In the genomic region with DNA sequence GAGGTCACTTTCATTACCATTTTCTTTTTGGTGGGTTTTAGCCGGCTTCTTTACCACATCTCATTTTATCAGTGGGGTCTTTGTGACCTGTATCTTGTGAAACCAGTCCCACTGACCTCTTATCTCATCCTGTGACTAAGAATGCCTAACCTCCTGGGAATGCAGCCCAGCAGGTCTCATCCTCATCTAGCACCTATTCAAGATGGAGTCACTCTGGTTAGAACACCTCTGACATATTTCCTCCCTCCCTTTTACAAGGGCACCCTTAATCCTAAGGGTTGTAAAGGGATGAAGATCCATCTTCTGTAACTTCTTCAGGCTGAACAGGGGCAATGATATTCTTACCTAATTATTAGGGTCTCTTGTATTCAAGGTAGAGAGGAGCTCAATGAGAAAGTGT, we compare ENCODE assay signal across 25 cellular contexts.
DNase-seq lines count a peak whose midpoint lies in the region; ATAC-seq, FAIRE-seq and TF ChIP-seq lines count a peak whose summit lies in the region.
"Had no signal": no experiment of that assay in that cellular context is flagged by ENCODE, and none has a peak within 500 bp of the region (broad histone marks: within the 10 kb centered on the region; RNA-seq: fewer than 3 reads in every experiment).

No MANE protein-coding gene starts in this region.

- POLR2A ChIA-PET in activated CD4-positive, alpha-beta T cell treated with anti-CD3 and anti-CD28 coated beads, Interleukin-2, amount 10 ng/mL, durations not matched to agents 7 days and 5 days (lab: Charles Lee), result no interaction called here

- no peak for DNase-seq in CD4-positive, CD25-positive, alpha-beta regulatory T cell
- DNase-seq in Karpas-422 (peak; percentile 25), endodermal cell (no peak), keratinocyte (ENCODE audit: low read depth, low spot score) (no peak), NCI-H345 treated with DMSO at 0.1 percent for 48 hours (lab: John Stamatoyannopoulos, UW; ENCODE audit: unreplicated experiment) (no peak)
- DNase-seq in activated CD4-positive, alpha-beta T cell treated with anti-CD3 and anti-CD28 coated beads for 48 hours, result no peak
- DNase-seq in activated CD4-positive, alpha-beta T cell treated with anti-CD3 and anti-CD28 coated beads, Interleukin-2, amount 10 ng/mL, durations not matched to agents 7 days and 5 days, result no peak
- DNase-seq: Calu3; CD4-positive, alpha-beta T cell; CD8-positive, alpha-beta memory T cell; DMS53; DMS79 treated with DMSO at 0.1 percent for 48 hours; GM23248; H7; HCEC 1CT had no signal

- TF ChIP-seq CTCF in endodermal cell (conservative IDR thresholded peaks at IDR 0.05) (no peak), keratinocyte (optimal IDR thresholded peaks at IDR 0.05 in 1 of 3, IDR thresholded peaks at IDR 0.05 in 1 of 3, conservative IDR thresholded peaks at IDR 0.05 in 1 of 3; ENCODE audit: extremely low read depth in 1 of 3, insufficient read depth in 2 of 3, low read length in 3 of 3) (no peak)

- CTCF ChIA-PET in activated CD4-positive, alpha-beta T cell treated with anti-CD3 and anti-CD28 coated beads, Interleukin-2, amount 10 ng/mL, durations not matched to agents 7 days and 5 days (lab: Charles Lee), result interaction anchor here (0.6 kb wide), 1 partner anchor 275 kb away, joined by 4 read pairs; no protein-coding TSS in a partner anchor

- H3K4me2 ChIP-seq in Karpas-422 (ENCODE audit: low read depth, low read length, poor library complexity, severe bottlenecking) (no peak overlapping the region), keratinocyte (ENCODE audit: control insufficient read depth, extremely low read depth, insufficient read depth, low read depth, low read length) (no peak overlapping the region)
- H3K4me2 ChIP-seq: BLaER1 had no signal

- no peaks in the 10 kb centered on the region for H3K27me3 ChIP-seq in CD4-positive, CD25-positive, alpha-beta regulatory T cell (ENCODE audit: control insufficient read depth, insufficient read depth, low read length)
- no peaks in the 10 kb centered on the region for H3K27me3 ChIP-seq in Karpas-422 (ENCODE audit: low read length)
- no peaks in the 10 kb centered on the region for H3K27me3 ChIP-seq in endodermal cell (ENCODE audit: control insufficient read depth, insufficient read depth, low read length, poor library complexity, severe bottlenecking)
- H3K27me3 ChIP-seq in keratinocyte (ENCODE audit: control insufficient read depth, extremely low read depth, insufficient read depth, low read length), result no peaks in the 10 kb centered on the region
- H3K27me3 ChIP-seq: BLaER1 had no signal

- H3K27ac Mint-ChIP-seq in CD4-positive, CD25-positive, alpha-beta regulatory T cell, result peak overlapping the region in 2 of 3 donors; percentile 29 to 52
- H3K27ac Mint-ChIP-seq in endodermal cell, result no peak overlapping the region
- no peak overlapping the region for H3K27ac Mint-ChIP-seq in activated CD4-positive, alpha-beta T cell treated with anti-CD3 and anti-CD28 coated beads, Interleukin-2, amount 10 ng/mL, durations not matched to agents 7 days and 5 days
- H3K27ac Mint-ChIP-seq: B cell; CD4-positive, alpha-beta T cell; CD8-positive, alpha-beta memory T cell had no signal

- H3K27me3 Mint-ChIP-seq in CD4-positive, CD25-positive, alpha-beta regulatory T cell, result no peaks in the 10 kb centered on the region
- H3K27me3 Mint-ChIP-seq in endodermal cell (ENCODE audit: insufficient read depth), result no peaks in the 10 kb centered on the region
- H3K27me3 Mint-ChIP-seq in activated CD4-positive, alpha-beta T cell treated with anti-CD3 and anti-CD28 coated beads, Interleukin-2, amount 10 ng/mL, durations not matched to agents 7 days and 5 days, result no peaks in the 10 kb centered on the region
- H3K27me3 Mint-ChIP-seq: B cell; CD4-positive, alpha-beta T cell; CD8-positive, alpha-beta memory T cell had no signal

- no peaks in the 10 kb centered on the region for H3K4me1 ChIP-seq in CD4-positive, CD25-positive, alpha-beta regulatory T cell (ENCODE audit: control insufficient read depth, insufficient read depth, low read length, poor library complexity, severe bottlenecking)
- H3K4me1 ChIP-seq in Karpas-422 (ENCODE audit: low read length) (peaks cover 13% of the 10 kb centered on the region), endodermal cell (ENCODE audit: control insufficient read depth, insufficient read depth, low read length) (peaks cover 14% of the 10 kb centered on the region), keratinocyte (ENCODE audit: control insufficient read depth, extremely low read depth, insufficient read depth, low read length) (peaks cover 61% of the 10 kb centered on the region)
- H3K4me1 ChIP-seq: BLaER1 had no signal

- H3K36me3 Mint-ChIP-seq in CD4-positive, CD25-positive, alpha-beta regulatory T cell, result peaks cover 26% of the 10 kb centered on the region
- H3K36me3 Mint-ChIP-seq in endodermal cell (ENCODE audit: low read depth), result peaks cover 18% of the 10 kb centered on the region
- H3K36me3 Mint-ChIP-seq in activated CD4-positive, alpha-beta T cell treated with anti-CD3 and anti-CD28 coated beads, Interleukin-2, amount 10 ng/mL, durations not matched to agents 7 days and 5 days (ENCODE audit: low read depth), result peaks cover 18% of the 10 kb centered on the region

- no peak overlapping the region for H3K27ac ChIP-seq in CD4-positive, CD25-positive, alpha-beta regulatory T cell (ENCODE audit: insufficient read depth, low read length, poor library complexity, severe bottlenecking)
- H3K27ac ChIP-seq in Karpas-422 (ENCODE audit: low read length) (no peak overlapping the region), endodermal cell (ENCODE audit: low read depth, low read length) (no peak overlapping the region), keratinocyte (ENCODE audit: control insufficient read depth, insufficient read depth, low read length) (peak overlapping the region; percentile 6)
- H3K27ac ChIP-seq: 22Rv1, BLaER1, C4-2B, GM23248 had no signal

- no peaks in the 10 kb centered on the region for H4K20me1 ChIP-seq in Karpas-422 (ENCODE audit: insufficient read depth, low read depth, low read length)
- no peaks in the 10 kb centered on the region for H4K20me1 ChIP-seq in keratinocyte (ENCODE audit: control insufficient read depth, extremely low read depth, insufficient read depth, low read length)
- H4K20me1 ChIP-seq: BLaER1 had no signal

- H3K36me3 ChIP-seq in CD4-positive, CD25-positive, alpha-beta regulatory T cell (ENCODE audit: control insufficient read depth, insufficient read depth, low read length), result no peaks in the 10 kb centered on the region
- H3K36me3 ChIP-seq in Karpas-422 (ENCODE audit: insufficient read depth, low read length), result no peaks in the 10 kb centered on the region
- no peaks in the 10 kb centered on the region for H3K36me3 ChIP-seq in endodermal cell (ENCODE audit: control insufficient read depth, insufficient read depth, low read length)
- no peaks in the 10 kb centered on the region for H3K36me3 ChIP-seq in keratinocyte (ENCODE audit: control insufficient read depth in 2 of 2, extremely low read depth in 1 of 2, insufficient read depth in 2 of 2, low read length in 2 of 2)

- no peak overlapping the region for H3K4me3 Mint-ChIP-seq in CD4-positive, CD25-positive, alpha-beta regulatory T cell
- H3K4me3 Mint-ChIP-seq in endodermal cell, result no peak overlapping the region
- H3K4me3 Mint-ChIP-seq in activated CD4-positive, alpha-beta T cell treated with anti-CD3 and anti-CD28 coated beads, Interleukin-2, amount 10 ng/mL, durations not matched to agents 7 days and 5 days, result no peak overlapping the region
- H3K4me3 Mint-ChIP-seq: B cell; CD4-positive, alpha-beta T cell; CD8-positive, alpha-beta memory T cell had no signal

- H3K4me1 Mint-ChIP-seq in CD4-positive, CD25-positive, alpha-beta regulatory T cell, result no peaks in the 10 kb centered on the region
- H3K4me1 Mint-ChIP-seq in endodermal cell, result peaks cover 42% of the 10 kb centered on the region
- H3K4me1 Mint-ChIP-seq in activated CD4-positive, alpha-beta T cell treated with anti-CD3 and anti-CD28 coated beads, Interleukin-2, amount 10 ng/mL, durations not matched to agents 7 days and 5 days, result no peaks in the 10 kb centered on the region
- H3K4me1 Mint-ChIP-seq: B cell; CD8-positive, alpha-beta memory T cell had no signal

- H2AFZ ChIP-seq in Karpas-422 (ENCODE audit: low read length), result no peak overlapping the region
- no peak overlapping the region for H2AFZ ChIP-seq in keratinocyte (ENCODE audit: control insufficient read depth, low read length)
- H2AFZ ChIP-seq: GM23248 had no signal

- H3K9ac ChIP-seq in Karpas-422 (ENCODE audit: low read length) (no peak overlapping the region), endodermal cell (ENCODE audit: extremely low read depth, low read length, poor library complexity, severe bottlenecking) (no peak overlapping the region), keratinocyte (ENCODE audit: control insufficient read depth, extremely low read depth, insufficient read depth, low read length) (no peak overlapping the region)
- H3K9ac ChIP-seq: BLaER1, GM23248 had no signal

- H3K79me2 ChIP-seq in Karpas-422 (ENCODE audit: low read length) (no peaks in the 10 kb centered on the region), keratinocyte (ENCODE audit: control insufficient read depth, insufficient read depth, low read length) (no peaks in the 10 kb centered on the region)

- ATAC-seq in CD4-positive, CD25-positive, alpha-beta regulatory T cell (ENCODE audit: low read depth in 2 of 2), result no peak
- ATAC-seq in SK-N-SH treated with all-trans-retinoic acid at 6 μM for 48 hours, result no peak
- ATAC-seq: GM12878 had no signal

- H3K9me3 ChIP-seq in CD4-positive, CD25-positive, alpha-beta regulatory T cell (ENCODE audit: control insufficient read depth in 2 of 2, low read length in 2 of 2), result no peaks in the 10 kb centered on the region
- H3K9me3 ChIP-seq in Karpas-422 (ENCODE audit: low read length), result 0 out of 2 replicates have a peak, but pooled peaks cover 2% of the 10 kb centered on the region
- peaks cover 51% of the 10 kb centered on the region for H3K9me3 ChIP-seq in endodermal cell (ENCODE audit: control insufficient read depth, low read length)
- H3K9me3 ChIP-seq in keratinocyte (ENCODE audit: control insufficient read depth, low read depth, low read length), result no peaks in the 10 kb centered on the region

- 80 to 94% methylated on average over 1 of the region's 1 CpG for WGBS in endodermal cell (ENCODE audit: insufficient coverage in 1 of 2, insufficient read length in 1 of 2), 2 experiments

- H3K9me2 ChIP-seq in Karpas-422 (replicated peaks; ENCODE audit: insufficient read depth, low read length), result no peaks in the 10 kb centered on the region

- H3K9me3 Mint-ChIP-seq in CD4-positive, CD25-positive, alpha-beta regulatory T cell, result peaks cover 0 to 3% (median 0%) of the 10 kb centered on the region in 7 donors
- H3K9me3 Mint-ChIP-seq in endodermal cell, result peaks cover 30% of the 10 kb centered on the region
- H3K9me3 Mint-ChIP-seq in activated CD4-positive, alpha-beta T cell treated with anti-CD3 and anti-CD28 coated beads, Interleukin-2, amount 10 ng/mL, durations not matched to agents 7 days and 5 days, result peaks cover 10% of the 10 kb centered on the region

- no peak overlapping the region for H3K4me3 ChIP-seq in CD4-positive, CD25-positive, alpha-beta regulatory T cell (ENCODE audit: low read depth, low read length)
- H3K4me3 ChIP-seq in Karpas-422 (ENCODE audit: low read length) (no peak overlapping the region), endodermal cell (ENCODE audit: low read length) (peak overlapping the region; percentile 6), keratinocyte (ENCODE audit: control insufficient read depth in 2 of 3, extremely low read depth in 1 of 3, insufficient read depth in 2 of 3, low read depth in 1 of 3, low read length in 3 of 3) (no peak overlapping the region)
- H3K4me3 ChIP-seq: BLaER1, GM12878, GM23248 had no signal

- dilution Hi-C loops in keratinocyte (cut with MboI; ENCODE audit: extremely low pct_ligation_motif_present, low sequenced_read_pairs), result no loop called here

- no peak for FAIRE-seq in keratinocyte (lab: Jason Lieb, UNC)
- FAIRE-seq: A204.1, G401.6, GM12878, GM19239, H1 had no signal

- H3K9me1 ChIP-seq in keratinocyte (ENCODE audit: control insufficient read depth, extremely low read depth, insufficient read depth, low read length), result no peaks in the 10 kb centered on the region

Comparison
In these comparisons a context has a peak if more than half of its experiments do, and no peak if none do; other contexts are left out.
1. H3K27ac Mint-ChIP-seq: peak in CD4-positive, CD25-positive, alpha-beta regulatory T cell (2 of 3); none in endodermal cell (single experiment) and activated CD4-positive, alpha-beta T cell treated with anti-CD3 and anti-CD28 coated beads, Interleukin-2, amount 10 ng/mL, durations not matched to agents 7 days and 5 days (single experiment).